27 cellular contexts compared by ENCODE assay signal in the genomic region with DNA sequence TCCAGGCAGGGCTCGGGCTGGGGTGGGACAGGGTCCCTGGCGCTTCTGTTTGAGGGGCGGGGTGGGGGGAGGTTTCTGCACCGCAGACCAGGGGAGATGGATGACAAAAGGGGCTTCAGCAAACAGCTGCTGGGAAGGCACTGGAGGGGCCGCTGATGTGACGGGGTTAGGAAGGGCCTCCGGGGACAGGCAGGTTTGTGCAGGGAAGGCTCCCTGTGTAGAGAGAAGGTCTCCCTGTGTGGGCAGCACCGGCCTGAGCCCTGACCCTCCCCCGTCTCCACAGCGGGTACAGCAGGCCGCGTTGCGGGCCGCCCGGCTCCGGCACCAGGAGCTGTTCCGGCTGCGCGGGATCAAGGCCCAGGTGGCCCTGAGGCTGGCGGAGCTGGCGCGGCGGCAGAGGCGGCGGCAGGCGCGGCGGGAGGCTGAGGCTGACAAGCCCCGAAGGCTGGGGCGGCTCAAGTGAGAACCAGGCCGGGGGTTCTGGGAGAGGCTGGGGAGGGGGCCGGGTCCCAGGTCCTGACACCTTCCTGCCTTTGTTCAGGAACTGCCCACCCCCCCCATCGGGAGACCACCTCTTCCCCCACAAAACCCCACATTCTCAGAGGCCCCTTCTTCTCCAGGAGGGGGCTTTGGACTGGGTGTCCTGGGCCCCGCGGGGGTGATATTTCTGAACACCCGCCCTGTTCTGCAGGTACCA. TPM values are rescaled to one million over a fixed set of nuclear protein-coding genes. Genes with fewer than 3 reads are reported as not detected.
"Had no signal": no experiment of that assay in that cellular context is flagged by ENCODE, and none has a peak within 500 bp of the region (broad histone marks: within the 10 kb centered on the region; RNA-seq: fewer than 3 reads in every experiment).

No MANE protein-coding gene starts in this region.

- H3K27ac ChIP-seq: hepatocyte, ovary, right atrium auricular region, sigmoid colon, skin epidermis, testis, tibial nerve, upper lobe of right lung, vagina had no signal

- H3K4me3 ChIP-seq: dorsolateral prefrontal cortex, hepatocyte, ovary, right atrium auricular region, sigmoid colon, skin epidermis, testis, tibial nerve, upper lobe of right lung, vagina had no signal

- H3K27me3 ChIP-seq: dorsolateral prefrontal cortex, hepatocyte, ovary, right atrium auricular region, sigmoid colon, testis, tibial nerve, upper lobe of right lung, vagina had no signal

- H3K27me3 Mint-ChIP-seq: naive thymus-derived CD4-positive, alpha-beta T cell; stimulated activated naive B cell treated with anti-CD40 and anti-IgM and Interleukin-4, amounts not matched to agents 10 μg/mL and 1 μg/mL and 100 μg/mL, for 72 hours; stimulated activated naive CD8-positive, alpha-beta T cell treated with anti-CD3 and anti-CD28 coated beads, Interleukin-15, amount 100 ng/mL, for 72 hours had no signal

- H3K4me1 ChIP-seq: sigmoid colon, testis, tibial nerve, upper lobe of right lung, vagina had no signal

- H2AFZ ChIP-seq: hepatocyte had no signal

- H3K36me3 ChIP-seq: ovary had no signal

- H3K27ac Mint-ChIP-seq: naive thymus-derived CD4-positive, alpha-beta T cell had no signal

- ATAC-seq: naive thymus-derived CD4-positive, alpha-beta T cell; stimulated activated naive B cell treated with anti-CD40 and anti-IgM and Interleukin-4, amounts not matched to agents 10 μg/mL and 1 μg/mL and 100 μg/mL, for 72 hours had no signal

- H3K4me3 Mint-ChIP-seq: naive thymus-derived CD4-positive, alpha-beta T cell; stimulated activated naive B cell treated with anti-CD40 and anti-IgM and Interleukin-4, amounts not matched to agents 10 μg/mL and 1 μg/mL and 100 μg/mL, for 72 hours; stimulated activated naive CD8-positive, alpha-beta T cell treated with anti-CD3 and anti-CD28 coated beads, Interleukin-15, amount 100 ng/mL, for 72 hours had no signal

- H3K9me3 ChIP-seq: ovary, right atrium auricular region, sigmoid colon, testis, tibial nerve, vagina had no signal

- H3K4me2 ChIP-seq: hepatocyte had no signal

- H3K79me2 ChIP-seq: hepatocyte had no signal

- H3K9me3 Mint-ChIP-seq: stimulated activated naive CD8-positive, alpha-beta T cell treated with anti-CD3 and anti-CD28 coated beads, Interleukin-15, amount 100 ng/mL, for 72 hours had no signal

- DNase-seq: dorsolateral prefrontal cortex; effector CD8-positive, alpha-beta T cell; foreskin melanocyte; head of caudate nucleus; naive thymus-derived CD4-positive, alpha-beta T cell; ovary; sigmoid colon; stimulated activated CD4-positive, alpha-beta T cell treated with anti-CD3 and anti-CD28 coated beads, Interleukin-2, amount 100 ng/mL, for 24 hours; stimulated activated CD4-positive, alpha-beta T cell treated with anti-CD3 and anti-CD28 coated beads, Interleukin-4, amount 100 ng/mL, for 4 hours; stimulated activated naive B cell treated with anti-CD40 and anti-IgM and Interleukin-4, amounts not matched to agents 10 μg/mL and 1 μg/mL and 100 μg/mL, for 72 hours; stimulated activated naive CD8-positive, alpha-beta T cell treated with anti-CD3 and anti-CD28 coated beads, Interleukin-15, amount 100 ng/mL, for 72 hours; testis; upper lobe of right lung had no signal

RNA-seq across cellular contexts. Expression of gene EHD2, which starts 42.0 kb away (rescaled TPM):
- polyA plus RNA-seq: naive thymus-derived CD4-positive, alpha-beta T cell; neural cell had no signal

RNA-seq across cellular contexts. Expression of gene TPRX1, which starts 49.1 kb away (rescaled TPM):
- total RNA-seq: dorsolateral prefrontal cortex; hepatocyte; kidney epithelial cell; liver; lung microvascular endothelial cell; mesenteric fat pad; mononuclear cell; naive thymus-derived CD4-positive, alpha-beta T cell; ovary; posterior vena cava; right atrium auricular region; sigmoid colon; subcutaneous adipose tissue; tibial nerve; upper lobe of right lung; vagina had no signal
- polyA plus RNA-seq: esophagus; hepatocyte; liver; naive thymus-derived CD4-positive, alpha-beta T cell; neural cell; ovary; sigmoid colon had no signal
